Comparison of ENCODE assay signal across 8 cellular contexts in genomic region chr17:82400830-82401229, GRCh38. TPM values are rescaled to one million over a fixed set of nuclear protein-coding genes. Genes with fewer than 3 reads are reported as not detected.
DNase-seq lines count a peak whose midpoint lies in the region; TF ChIP-seq lines count a peak whose summit lies in the region.

No MANE protein-coding gene starts in this region.

- H3K27me3 Mint-ChIP-seq in Caco-2 (ENCODE audit: insufficient read depth, unreplicated experiment) = no peaks in the 10 kb centered on the region

- H3K27me3 ChIP-seq in OCI-LY3 (ENCODE audit: low read depth, low read length) = no peaks in the 10 kb centered on the region
- no peaks in the 10 kb centered on the region for H3K27me3 ChIP-seq in neutrophil
- no peaks in the 10 kb centered on the region for H3K27me3 ChIP-seq in uterus
- H3K27me3 ChIP-seq in Caco-2 (replicated peaks; ENCODE audit: control insufficient read depth, insufficient read depth, low read length) = no peaks in the 10 kb centered on the region

- peak overlapping the region; percentile 47 for H3K9ac ChIP-seq in OCI-LY3 (ENCODE audit: low read length)

- peaks cover 21% of the 10 kb centered on the region for H3K4me1 Mint-ChIP-seq in Caco-2 (ENCODE audit: low read depth, unreplicated experiment)

- peak overlapping the region; percentile 92 for H3K4me2 ChIP-seq in OCI-LY3 (ENCODE audit: low read length)

- H3K36me3 Mint-ChIP-seq in Caco-2 (ENCODE audit: insufficient read depth, unreplicated experiment) = peaks cover 37% of the 10 kb centered on the region

- no peaks in the 10 kb centered on the region for H3K79me2 ChIP-seq in OCI-LY3 (ENCODE audit: low read length)

- H3K36me3 ChIP-seq in OCI-LY3 (replicated peaks; ENCODE audit: low read depth, low read length) (peaks cover 11% of the 10 kb centered on the region), neutrophil (no peaks in the 10 kb centered on the region), uterus (no peaks in the 10 kb centered on the region), Caco-2 (ENCODE audit: control insufficient read depth, insufficient read depth, low read length) (no peaks in the 10 kb centered on the region; the same call in 1 of the 2 replicates)

- peak overlapping the region; percentile 42; the same call in 1 of the 2 replicates for H2AFZ ChIP-seq in OCI-LY3 (ENCODE audit: low read depth, low read length)

- H4K20me1 ChIP-seq in OCI-LY3 (ENCODE audit: insufficient read depth, low read length) = no peaks in the 10 kb centered on the region

- intact Hi-C loops in uterus (cut with DNase I; ENCODE audit: low total_unique reads) (no loop called here), Caco-2 (cut with micrococcal nuclease; ENCODE audit: unreplicated experiment) (no loop called here)

- H3K27ac ChIP-seq in OCI-LY3 (ENCODE audit: low read length) = no peak overlapping the region
- peak overlapping the region; percentile 75 for H3K27ac ChIP-seq in neutrophil
- H3K27ac ChIP-seq in coronary artery = no peak overlapping the region
- H3K27ac ChIP-seq in uterus = no peak overlapping the region

- no TSS peak for BruUV-seq in Caco-2 (replicated peaks; lab: Mats Ljungman, UMichigan)

- CTCF ChIA-PET in Caco-2 (lab: Charles Lee) = no interaction called here

- no peak overlapping the region for H3K27ac Mint-ChIP-seq in Caco-2 (ENCODE audit: unreplicated experiment)

- DNase-seq in GM12865 (ENCODE audit: low read depth) (peak; percentile 79), activated T-helper 1 cell treated with Interleukin-2 at 50 U/mL for 16 hours (ENCODE audit: low read depth) (peak; percentile 26), OCI-M2 (lab: John Stamatoyannopoulos, UW; ENCODE audit: unreplicated experiment) (no peak), coronary artery (ENCODE audit: low spot score) (no peak), uterus (no peak), Caco-2 (no peak)

- H3K9me3 ChIP-seq in OCI-LY3 (ENCODE audit: insufficient read depth, low read length) (no peaks in the 10 kb centered on the region), neutrophil (no peaks in the 10 kb centered on the region), uterus (no peaks in the 10 kb centered on the region), Caco-2 (no peaks in the 10 kb centered on the region)

- POLR2A ChIA-PET in Caco-2 (lab: Charles Lee) = no interaction called here

- H3K4me3 ChIP-seq in GM12865 (ENCODE audit: low read depth, low read length) (no peak overlapping the region), OCI-LY3 (ENCODE audit: low read length) (peak overlapping the region; percentile 68), neutrophil (ENCODE audit: low read depth in 1 of 2, low read length in 1 of 2) (peak overlapping the region; percentile 47 to 48), coronary artery (no peak overlapping the region), uterus (no peak overlapping the region), Caco-2 (ENCODE audit: low read depth, low read length) (no peak overlapping the region)

- no peak for TF ChIP-seq CTCF in GM12865 (IDR thresholded peaks at IDR 0.05; ENCODE audit: insufficient read depth, low read depth, low read length, missing control alignments)
- no peak for TF ChIP-seq CTCF in OCI-LY3 (IDR thresholded peaks at IDR 0.05; ENCODE audit: low read depth, low read length)
- TF ChIP-seq CTCF in neutrophil (IDR thresholded peaks at IDR 0.05) = no peak
- no peak for TF ChIP-seq CTCF in coronary artery (IDR thresholded peaks at IDR 0.05)
- TF ChIP-seq CTCF in uterus (IDR thresholded peaks at IDR 0.05) = no peak
- TF ChIP-seq CTCF in Caco-2 (IDR thresholded peaks at IDR 0.05; ENCODE audit: insufficient read depth in 1 of 2, low read depth in 1 of 2, low read length in 1 of 2, severe bottlenecking in 1 of 2, unreplicated experiment in 1 of 2) = no peak

- peaks cover 22% of the 10 kb centered on the region for H3K4me1 ChIP-seq in OCI-LY3 (ENCODE audit: low read length)
- H3K4me1 ChIP-seq in neutrophil (ENCODE audit: control insufficient read depth in 1 of 2, insufficient read depth in 1 of 2, low read depth in 1 of 2, low read length in 1 of 2) = peaks cover 41 to 57% of the 10 kb centered on the region in 2 experiments
- no peaks in the 10 kb centered on the region for H3K4me1 ChIP-seq in uterus
- peaks cover 12% of the 10 kb centered on the region for H3K4me1 ChIP-seq in Caco-2

- TF ChIP-seq POLR2A in uterus (IDR thresholded peaks at IDR 0.05) = no peak

- no peaks in the 10 kb centered on the region for H3K9me3 Mint-ChIP-seq in Caco-2 (ENCODE audit: unreplicated experiment)

- no peak overlapping the region for H3K4me3 Mint-ChIP-seq in Caco-2 (ENCODE audit: unreplicated experiment)

RNA-seq across cellular contexts. Expression of gene HEXD, which starts 17.3 kb away (rescaled TPM):
- total RNA-seq in uterus (10 to 100 TPM; 15.9 to 53.7 (median 39.8) TPM), Caco-2 (2022) (29.5 and 34.2 TPM in 2 replicates)

RNA-seq across cellular contexts. Expression of gene OGFOD3, which starts 17.6 kb away (rescaled TPM):
- total RNA-seq in uterus (10 to 100 TPM; 15.0 to 44.4 (median 24.8) TPM), Caco-2 (2022) (47.2 and 51.2 TPM in 2 replicates)

RNA-seq across cellular contexts. Expression of gene UTS2R, which starts 29.3 kb away (rescaled TPM):
- total RNA-seq in uterus (not detected), Caco-2 (2022) (0.66 and 1.3 TPM in 2 replicates)

RNA-seq across cellular contexts. Expression of gene TEX19, which starts 41.8 kb away (rescaled TPM):
- total RNA-seq in uterus (not detected), Caco-2 (2022) (3.4 and 4.2 TPM in 2 replicates)

RNA-seq across cellular contexts. Expression of gene CYBC1, which starts 49.7 kb away (rescaled TPM):
- 10 to 100 TPM; 12.0 to 93.7 (median 32.5) TPM for total RNA-seq in uterus
- total RNA-seq in Caco-2 (2022) = 99.6 and 99.9 TPM in 2 replicates

Comparison
In these comparisons a context has a peak if more than half of its experiments do, and no peak if none do; other contexts are left out.
1. DNase-seq: peak in GM12865 (single experiment) and activated T-helper 1 cell treated with Interleukin-2 at 50 U/mL for 16 hours (single experiment); none in OCI-M2 (single experiment), coronary artery (single experiment), uterus (0 of 2) and Caco-2 (0 of 2).
2. H3K4me3 ChIP-seq: peak in OCI-LY3 (single experiment) and neutrophil (2 of 2); none in GM12865 (single experiment), coronary artery (single experiment), uterus (0 of 2) and Caco-2 (single experiment).